In the genomic region with DNA sequence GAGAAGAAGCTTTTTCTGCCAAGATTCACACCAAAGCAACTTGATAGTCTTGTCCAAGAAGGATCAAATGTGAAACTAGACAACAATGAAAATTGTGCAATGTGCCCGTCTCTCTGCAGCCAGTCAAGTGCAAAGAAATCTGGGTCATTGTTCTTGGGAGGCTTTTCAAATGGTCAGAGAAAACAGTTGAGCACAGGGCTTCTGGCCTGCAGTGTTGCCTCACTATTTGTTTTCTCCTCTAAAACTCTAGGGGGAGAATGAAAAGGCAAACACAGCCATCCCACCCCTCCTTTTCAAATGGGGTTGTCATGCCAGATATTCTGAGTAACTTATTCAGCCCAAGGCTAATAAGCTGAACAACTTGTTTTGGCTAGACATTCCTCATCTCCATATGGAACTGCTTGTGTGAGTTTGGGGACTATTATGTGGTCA, we compare ENCODE assay signal across 12 cellular contexts.
DNase-seq lines count a peak whose midpoint lies in the region; ATAC-seq and TF ChIP-seq lines count a peak whose summit lies in the region.
"Had no signal": no experiment of that assay in that cellular context is flagged by ENCODE, and none has a peak within 500 bp of the region (broad histone marks: within the 10 kb centered on the region; RNA-seq: fewer than 3 reads in every experiment).

No MANE protein-coding gene starts in this region.

- H3K27ac ChIP-seq in breast epithelium (peak overlapping the region; percentile 34 to 35), left ventricle myocardium inferior (replicated peaks) (peak overlapping the region; percentile 40)
- no peak overlapping the region for H3K27ac ChIP-seq in naive thymus-derived CD4-positive, alpha-beta T cell (ENCODE audit: low read depth, low read length)

- peaks cover 0 to 9% (median 0%) of the 10 kb centered on the region in 5 donors for H3K36me3 Mint-ChIP-seq in naive thymus-derived CD4-positive, alpha-beta T cell
- H3K36me3 Mint-ChIP-seq in T-cell: no peaks in the 10 kb centered on the region

- ATAC-seq in GM19023 (IDR thresholded peaks at IDR 0.05; ENCODE audit: unreplicated experiment) (no peak), T-cell (replicated peaks in 1 of 4) (no peak)
- ATAC-seq in naive thymus-derived CD4-positive, alpha-beta T cell: no peak

- no peak for TF ChIP-seq POLR2A in breast epithelium (IDR thresholded peaks at IDR 0.05)

- no peaks in the 10 kb centered on the region for H3K27me3 ChIP-seq in breast epithelium
- H3K27me3 ChIP-seq in left ventricle myocardium inferior (ENCODE audit: low read depth): no peaks in the 10 kb centered on the region
- H3K27me3 ChIP-seq in naive thymus-derived CD4-positive, alpha-beta T cell (ENCODE audit: control insufficient read depth in 2 of 2, insufficient read depth in 2 of 2, low read length in 2 of 2): no peaks in the 10 kb centered on the region

- no peak overlapping the region for H3K4me3 Mint-ChIP-seq in naive thymus-derived CD4-positive, alpha-beta T cell
- H3K4me3 Mint-ChIP-seq in T-cell: no peak overlapping the region
- H3K4me3 Mint-ChIP-seq: central memory CD8-positive, alpha-beta T cell; neural crest cell had no signal

- CTCF ChIA-PET in naive thymus-derived CD4-positive, alpha-beta T cell (lab: Charles Lee): no interaction called here
- CTCF ChIA-PET in T-cell (lab: Charles Lee): no interaction called here

- H3K4me3 ChIP-seq in breast epithelium (no peak overlapping the region), left ventricle myocardium inferior (no peak overlapping the region)
- no peak overlapping the region for H3K4me3 ChIP-seq in naive thymus-derived CD4-positive, alpha-beta T cell (ENCODE audit: low read length)

- H3K36me3 ChIP-seq in breast epithelium: no peaks in the 10 kb centered on the region
- no peaks in the 10 kb centered on the region for H3K36me3 ChIP-seq in left ventricle myocardium inferior
- H3K36me3 ChIP-seq in naive thymus-derived CD4-positive, alpha-beta T cell (ENCODE audit: control insufficient read depth in 2 of 3, insufficient read depth in 3 of 3, low read length in 3 of 3): no peaks in the 10 kb centered on the region

- POLR2A ChIA-PET in naive thymus-derived CD4-positive, alpha-beta T cell (lab: Charles Lee): no interaction called here
- POLR2A ChIA-PET in T-cell (lab: Charles Lee): no interaction called here

- H3K9me3 ChIP-seq in breast epithelium (no peaks in the 10 kb centered on the region), left ventricle myocardium inferior (replicated peaks) (peaks cover 7% of the 10 kb centered on the region)
- no peaks in the 10 kb centered on the region for H3K9me3 ChIP-seq in naive thymus-derived CD4-positive, alpha-beta T cell (ENCODE audit: control insufficient read depth in 2 of 3, low read length in 3 of 3)

- peaks cover 0 to 11% (median 5%) of the 10 kb centered on the region in 11 donors for H3K9me3 Mint-ChIP-seq in naive thymus-derived CD4-positive, alpha-beta T cell
- H3K9me3 Mint-ChIP-seq in T-cell: peaks cover 5 to 30% (median 8%) of the 10 kb centered on the region in 3 donors

- intact Hi-C loops in breast epithelium (cut with DNase I; ENCODE audit: low total_unique reads): no loop called here
- intact Hi-C loops in left ventricle myocardium inferior (cut with micrococcal nuclease): no loop called here
- intact Hi-C loops in naive thymus-derived CD4-positive, alpha-beta T cell (cut with micrococcal nuclease): no loop called here

- no peaks in the 10 kb centered on the region for H3K4me1 ChIP-seq in breast epithelium
- H3K4me1 ChIP-seq in left ventricle myocardium inferior: no peaks in the 10 kb centered on the region
- no peaks in the 10 kb centered on the region for H3K4me1 ChIP-seq in naive thymus-derived CD4-positive, alpha-beta T cell (ENCODE audit: control insufficient read depth in 2 of 2, insufficient read depth in 2 of 2, low read length in 2 of 2)

- no peaks in the 10 kb centered on the region for H3K4me1 Mint-ChIP-seq in naive thymus-derived CD4-positive, alpha-beta T cell
- no peaks in the 10 kb centered on the region for H3K4me1 Mint-ChIP-seq in T-cell
- H3K4me1 Mint-ChIP-seq: central memory CD8-positive, alpha-beta T cell had no signal

- peaks cover 0 to 12% (median 0%) of the 10 kb centered on the region in 5 donors for H3K27me3 Mint-ChIP-seq in naive thymus-derived CD4-positive, alpha-beta T cell
- H3K27me3 Mint-ChIP-seq in T-cell: no peaks in the 10 kb centered on the region
- H3K27me3 Mint-ChIP-seq: central memory CD8-positive, alpha-beta T cell had no signal

- H3K27ac Mint-ChIP-seq in naive thymus-derived CD4-positive, alpha-beta T cell: no peak overlapping the region
- H3K27ac Mint-ChIP-seq in T-cell: no peak overlapping the region

- TF ChIP-seq CTCF in breast epithelium (IDR thresholded peaks at IDR 0.05) (peak in 1 of 3 donors; percentile 21), left ventricle myocardium inferior (IDR thresholded peaks at IDR 0.05; ENCODE audit: borderline replicate concordance) (no peak)

- DNase-seq in GM03348 (ENCODE audit: low spot score) (peak; percentile 22), breast epithelium (ENCODE audit: low spot score in 2 of 2) (peak in 1 of 2 donors; percentile 17), left ventricle myocardium inferior (peak; percentile 14), renal cortical epithelial cell (ENCODE audit: low read depth) (peak; percentile 89), cerebellar nuclear complex (lab: John Stamatoyannopoulos, UW) (no peak), T-cell (no peak)
- no peak for DNase-seq in naive thymus-derived CD4-positive, alpha-beta T cell
- DNase-seq: NCI-H1694 treated with DMSO at 0.1 percent for 48 hours; stimulated activated CD4-positive, alpha-beta T cell treated with anti-CD3 and anti-CD28 coated beads, Interleukin-2, amount 100 ng/mL, for 48 hours had no signal

Comparison
In these comparisons a context has a peak if more than half of its experiments do, and no peak if none do; other contexts are left out.
1. DNase-seq: peak in GM03348 (single experiment), left ventricle myocardium inferior (single experiment) and renal cortical epithelial cell (single experiment); none in cerebellar nuclear complex (0 of 2), naive thymus-derived CD4-positive, alpha-beta T cell (0 of 9) and T-cell (0 of 34).